Comparison of ENCODE assay signal across 8 cellular contexts in the genomic region with DNA sequence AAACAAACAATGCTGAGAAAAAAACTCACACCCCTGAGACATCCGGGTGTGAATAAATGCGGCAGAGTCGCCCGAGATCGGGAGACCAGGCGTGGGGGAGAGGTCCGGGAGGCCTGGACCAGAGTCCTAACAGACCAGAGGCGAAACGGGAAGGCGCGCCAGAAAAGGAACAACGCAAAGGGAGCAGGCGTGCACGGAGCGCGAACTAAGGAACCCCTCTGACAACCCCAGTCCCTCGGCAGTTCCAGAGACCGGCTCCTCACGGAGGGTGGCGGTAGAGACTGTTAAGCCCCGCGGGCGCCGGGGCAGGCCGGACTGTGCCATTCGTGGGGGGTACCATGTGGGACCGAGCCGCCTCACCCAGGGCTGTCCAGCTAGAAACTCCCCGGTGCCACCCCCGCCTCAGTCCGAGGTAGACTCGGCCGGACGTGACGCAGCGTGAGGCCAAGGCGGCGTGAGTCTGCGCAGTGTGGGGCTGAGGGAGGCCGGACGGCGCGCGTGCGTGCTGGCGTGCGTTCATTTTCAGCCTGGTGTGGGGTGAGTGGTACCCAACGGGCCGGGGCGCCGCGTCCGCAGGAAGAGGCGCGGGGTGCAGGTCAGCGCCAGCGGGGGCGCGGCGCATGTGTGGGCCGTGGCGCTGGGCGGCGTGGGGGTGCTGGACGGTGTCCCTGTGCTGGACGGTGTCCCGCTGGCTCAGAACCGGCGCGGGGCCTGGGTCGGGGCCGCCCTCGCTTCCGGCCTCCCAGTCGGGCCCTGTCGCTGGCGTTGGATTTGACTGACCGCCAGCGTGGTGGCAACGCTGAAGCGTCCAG. TPM values are rescaled to one million over a fixed set of nuclear protein-coding genes. Genes with fewer than 3 reads are reported as not detected.
A peak's percentile ranks its signal among the peaks of the same experiment; 100 is the strongest.
DNase-seq lines count a peak whose midpoint lies in the region; TF ChIP-seq lines count a peak whose summit lies in the region.

A gene (plus strand): TSS at position 513 of the 812 bp plus-strand sequence. CDS start 1,075 bp downstream, outside the sequence.

- H4K8ac ChIP-seq in neuronal stem cell (ENCODE audit: low read depth, low read length): no peak within 1 kb of the TSS

- H3K4me2 ChIP-seq in neuronal stem cell (ENCODE audit: insufficient read depth, low read length, poor library complexity, severe bottlenecking): peak within 1 kb of the TSS; percentile 77

- H3K9ac ChIP-seq in neuronal stem cell (ENCODE audit: low read depth, low read length, poor library complexity): peak within 1 kb of the TSS; percentile 100

- no peak within 1 kb of the TSS for H2BK15ac ChIP-seq in neuronal stem cell (ENCODE audit: low read length)

- H3K4me3 ChIP-seq in GM06990 (replicated peaks; ENCODE audit: low read depth, low read length) (peak within 1 kb of the TSS; percentile 94), HFF-Myc (replicated peaks; ENCODE audit: low read depth, low read length) (peak within 1 kb of the TSS; percentile 83), neuronal stem cell (ENCODE audit: low read length in 2 of 2) (peak within 1 kb of the TSS; percentile 59 to 96)

- no peaks in the 10 kb centered on the region for H3K9me3 ChIP-seq in neuronal stem cell (replicated peaks in 1 of 2; ENCODE audit: control insufficient read depth in 2 of 2, insufficient read depth in 1 of 2, low read depth in 1 of 2, low read length in 2 of 2)

- peak; percentile 100 for DNase-seq in GM06990 (ENCODE audit: extremely low read depth, insufficient read length)
- DNase-seq in HFF-Myc (ENCODE audit: extremely low read depth, low read depth): peak; percentile 94
- peak; percentile 99 for DNase-seq in MV-4-11 (lab: John Stamatoyannopoulos, UW)
- peak; percentile 97 for DNase-seq in SK-MEL-5 (ENCODE audit: low read depth, low spot score)
- peak; percentile 100 for DNase-seq in activated naive CD4-positive, alpha-beta T cell treated with Interleukin-2 at 50 U/mL for 16 hours
- DNase-seq in foreskin melanocyte: peak; percentile 99
- DNase-seq in neuronal stem cell (ENCODE audit: low spot score): peak; percentile 99

- H3K4me1 ChIP-seq in neuronal stem cell (ENCODE audit: control insufficient read depth in 2 of 2, insufficient read depth in 1 of 2, low read depth in 1 of 2, low read length in 2 of 2): peaks cover 0 to 2% of the 10 kb centered on the region in 2 donors

- TF ChIP-seq CTCF in GM06990 (IDR thresholded peaks at IDR 0.05; ENCODE audit: insufficient read depth, low read length, poor library complexity, severe bottlenecking) (peak; percentile 51), HFF-Myc (IDR thresholded peaks at IDR 0.05; ENCODE audit: low read depth, low read length, missing control alignments) (peak; percentile 31), subcutaneous adipose tissue (IDR thresholded peaks at IDR 0.05; ENCODE audit: low read depth) (no peak)

- no CpG with 5 or more reads among the region's 81 CpGs for WGBS in neuronal stem cell (ENCODE audit: extremely low coverage in 2 of 2, insufficient read length in 2 of 2, insufficient replicate concordance in 1 of 2), 2 donors

- peaks cover 7% of the 10 kb centered on the region for H3K79me1 ChIP-seq in neuronal stem cell (ENCODE audit: low read depth, low read length)

- H2BK5ac ChIP-seq in neuronal stem cell (ENCODE audit: low read length): peak within 1 kb of the TSS; percentile 97

- H2BK120ac ChIP-seq in neuronal stem cell (ENCODE audit: low read depth, low read length): no peak within 1 kb of the TSS

- peak within 1 kb of the TSS; percentile 80 for H3K27ac ChIP-seq in neuronal stem cell (replicated peaks; ENCODE audit: low read length)

- H3K14ac ChIP-seq in neuronal stem cell (ENCODE audit: low read length): peak within 1 kb of the TSS; percentile 99

- H4K91ac ChIP-seq in neuronal stem cell (ENCODE audit: low read depth, low read length, poor library complexity): no peak within 1 kb of the TSS

- H3K36me3 ChIP-seq in GM06990 (ENCODE audit: control insufficient read depth, insufficient read depth, low read length) (peaks cover 15% of the 10 kb centered on the region), neuronal stem cell (replicated peaks in 1 of 2; ENCODE audit: control insufficient read depth in 2 of 2, insufficient read depth in 2 of 2, low read length in 2 of 2) (peaks cover 20 to 37% of the 10 kb centered on the region in 2 donors)

- H2BK12ac ChIP-seq in neuronal stem cell (ENCODE audit: low read length): no peak within 1 kb of the TSS

- H3K4ac ChIP-seq in neuronal stem cell (ENCODE audit: low read length): no peak within 1 kb of the TSS

- peak within 1 kb of the TSS; percentile 46 for H2AK5ac ChIP-seq in neuronal stem cell (ENCODE audit: low read depth, low read length)

- peak within 1 kb of the TSS; percentile 100 for H3K23ac ChIP-seq in neuronal stem cell (ENCODE audit: low read depth, low read length, poor library complexity)

- H3K27me3 ChIP-seq in GM06990 (replicated peaks; ENCODE audit: control insufficient read depth, insufficient read depth, low read length) (no peaks in the 10 kb centered on the region), neuronal stem cell (ENCODE audit: control insufficient read depth in 3 of 3, insufficient read depth in 3 of 3, low read depth in 1 of 3, low read length in 3 of 3) (no peaks in the 10 kb centered on the region)

- peak within 1 kb of the TSS; percentile 100 for H3K18ac ChIP-seq in neuronal stem cell (ENCODE audit: low read length)

- in situ Hi-C loops in SK-MEL-5 (cut with HindIII; ENCODE audit: low pct_unique_long_range_greater_than_20kb, low sequenced_read_pairs): no loop called here

- peak within 1 kb of the TSS; percentile 91 for H2AFZ ChIP-seq in neuronal stem cell (ENCODE audit: low read length)

RNA-seq across cellular contexts. Expression of the gene that starts here (rescaled TPM):
- 264 and 305 TPM in 2 replicates for total RNA-seq in SK-MEL-5 (2014; rRNA removed; shearing (Covaris generic))
- polyA plus RNA-seq in SK-MEL-5 (2015; cell fraction: cytosol; rRNA removed): 237 and 272 TPM in 2 replicates
- 36.3 and 66.4 TPM in 2 replicates for polyA plus RNA-seq in SK-MEL-5 (2015; cell fraction: nucleus; rRNA removed)
- polyA plus RNA-seq in neuronal stem cell (2013, experiment 1 of 2): 220 TPM
- 221 TPM for polyA plus RNA-seq in neuronal stem cell (2013, experiment 2 of 2)
- total RNA-seq in subcutaneous adipose tissue: 100 to 1,000 TPM; 195 to 251 (median 215) TPM

Comparison
In these comparisons a context has a peak if more than half of its experiments do, and no peak if none do; other contexts are left out.
1. Peak in every context shown above with its lines: DNase-seq, H3K4me3 ChIP-seq and H3K27ac ChIP-seq.